In genomic region chr11:130103296-130103814, GRCh38 we compare ENCODE assay signal across 1 cellular context.
A peak's percentile ranks its signal among the peaks of the same experiment; 100 is the strongest.
TF ChIP-seq lines count a peak whose summit lies in the region.

No MANE protein-coding gene starts in this region.

TF ChIP-seq in endothelial cell of umbilical vein, 7 proteins besides CTCF, POLR2A, EP300 and RAD21:
- no peak for TF ChIP-seq MAX (IDR thresholded peaks at IDR 0.05; ENCODE audit: insufficient read depth, insufficient read length)
- TF ChIP-seq FOS (IDR thresholded peaks at IDR 0.05; ENCODE audit: borderline replicate concordance, insufficient read depth, low read length), result peak; percentile 36
- no peak for TF ChIP-seq JUN (IDR thresholded peaks at IDR 0.05; ENCODE audit: borderline replicate concordance, insufficient read depth, insufficient read length, low read depth)
- TF ChIP-seq POLR2AphosphoS5 (IDR thresholded peaks at IDR 0.05; ENCODE audit: insufficient read depth, low read depth, low read length), result peak; percentile 52
- TF ChIP-seq GATA2 (IDR thresholded peaks at IDR 0.05; ENCODE audit: insufficient read depth, insufficient read length, low read depth, low read length), result peak; percentile 68
- no peak for TF ChIP-seq EZH2 (IDR thresholded peaks at IDR 0.05; ENCODE audit: borderline replicate concordance, low read depth, low read length, severe bottlenecking)
- no peak for TF ChIP-seq MYC (IDR thresholded peaks at IDR 0.05; ENCODE audit: low read depth, low read length)
TF ChIP-seq in endothelial cell of umbilical vein: peak in this region for 3.
